In genomic region chr10:107434854-107435253, GRCh38 we compare ENCODE assay signal across 21 cellular contexts.
DNase-seq lines count a peak whose midpoint lies in the region; ATAC-seq, FAIRE-seq and TF ChIP-seq lines count a peak whose summit lies in the region.
"Had no signal": no experiment of that assay in that cellular context is flagged by ENCODE, and none has a peak within 500 bp of the region (broad histone marks: within the 10 kb centered on the region; RNA-seq: fewer than 3 reads in every experiment).

No MANE protein-coding gene starts in this region.

- no peaks in the 10 kb centered on the region for H3K9me3 Mint-ChIP-seq in memory B cell

- no peak overlapping the region for H3K27ac Mint-ChIP-seq in memory B cell
- H3K27ac Mint-ChIP-seq: CD8-positive, alpha-beta T cell had no signal

- no peaks in the 10 kb centered on the region for H3K27me3 Mint-ChIP-seq in memory B cell

- no peak for TF ChIP-seq POLR2A in GM12891 (IDR thresholded peaks at IDR 0.05; ENCODE audit: low read depth, low read length)

- H3K4me3 Mint-ChIP-seq in memory B cell: no peak overlapping the region
- H3K4me3 Mint-ChIP-seq: CD8-positive, alpha-beta T cell had no signal

- ATAC-seq in GM19351 (IDR thresholded peaks at IDR 0.05; ENCODE audit: unreplicated experiment) (peak; percentile 69), HG02798 (IDR thresholded peaks at IDR 0.05; ENCODE audit: poor library complexity, unreplicated experiment) (peak; percentile 28), memory B cell (ENCODE audit: low read depth) (peak; percentile 74), Right ventricle myocardium superior (ENCODE audit: poor library complexity) (no peak)
- ATAC-seq: CD8-positive, alpha-beta T cell; K562 had no signal

- DNase-seq in GM12891 (ENCODE audit: insufficient read length, low spot score): no peak
- DNase-seq in memory B cell (ENCODE audit: low spot score in 2 of 2): no peak
- DNase-seq in globus pallidus (ENCODE audit: low spot score): no peak
- DNase-seq in AML-193 (lab: John Stamatoyannopoulos, UW): no peak
- DNase-seq in Right ventricle myocardium superior: no peak
- DNase-seq in putamen (ENCODE audit: low spot score): no peak
- DNase-seq: Calu3; CD8-positive, alpha-beta T cell; H7; NCI-H1105; NCI-H1694; NCI-H2081 treated with DMSO at 0.1 percent for 48 hours; NCI-H446 treated with DMSO at 0.1 percent for 48 hours; NCI-H69; NK-92 treated with Interleukin-12 subunit alpha and Interleukin-12 subunit beta, amount 100 ng/mL, for 24 hours; SIG-M5; T-helper 1 cell had no signal

- H3K4me1 Mint-ChIP-seq in memory B cell: peaks cover 14% of the 10 kb centered on the region

- intact Hi-C loops in Right ventricle myocardium superior (cut with DNase I): no loop called here

- peak; percentile 59 for FAIRE-seq in GM12891 (lab: Jason Lieb, UNC)
- FAIRE-seq: A204.1, K562 had no signal

- H3K36me3 Mint-ChIP-seq in memory B cell: no peaks in the 10 kb centered on the region
- H3K36me3 Mint-ChIP-seq: CD8-positive, alpha-beta T cell had no signal

TF ChIP-seq in GM12891, 5 proteins besides CTCF, POLR2A, EP300 and RAD21:
- TF ChIP-seq POU2F2 (IDR thresholded peaks at IDR 0.05; ENCODE audit: low read depth, low read length) (peak; percentile 90), SPI1 (IDR thresholded peaks at IDR 0.05; ENCODE audit: low read depth, low read length) (no peak)
